ENCODE assay signal across 20 cellular contexts in genomic region chr3:72964633-72965032, GRCh38. TPM values are rescaled to one million over a fixed set of nuclear protein-coding genes. Genes with fewer than 3 reads are reported as not detected.
A peak's percentile ranks its signal among the peaks of the same experiment; 100 is the strongest.
DNase-seq lines count a peak whose midpoint lies in the region; ATAC-seq and TF ChIP-seq lines count a peak whose summit lies in the region.
"Had no signal": no experiment of that assay in that cellular context is flagged by ENCODE, and none has a peak within 500 bp of the region (broad histone marks: within the 10 kb centered on the region; RNA-seq: fewer than 3 reads in every experiment).

No MANE protein-coding gene starts in this region.

- DNase-seq in NCI-H510A treated with DMSO at 0.1 percent for 48 hours (lab: John Stamatoyannopoulos, UW), result peak; percentile 4
- DNase-seq in NCI-H510A (lab: John Stamatoyannopoulos, UW), result no peak
- DNase-seq in NCI-H69 (lab: John Stamatoyannopoulos, UW), result peak; percentile 9
- DNase-seq in progenitor cell of endocrine pancreas (ENCODE audit: low spot score, unreplicated experiment), result no peak
- no peak for DNase-seq in MM.1S
- DNase-seq in AG08395 (ENCODE audit: low spot score), result no peak
- DNase-seq: Calu3, DMS79 treated with DMSO at 0.1 percent for 48 hours, GF-D8, HCEC 1CT, KG1, NCI-H1105 treated with DMSO at 0.1 percent for 48 hours, NCI-H187 treated with DMSO at 0.1 percent for 48 hours, NCI-H526 treated with DMSO at 0.1 percent for 48 hours, T-helper 1 cell had no signal

- ATAC-seq in GM18861 (IDR thresholded peaks at IDR 0.05; ENCODE audit: unreplicated experiment) (peak; percentile 73), HG02759 (IDR thresholded peaks at IDR 0.05; ENCODE audit: unreplicated experiment) (no peak)
- ATAC-seq: Right ventricle myocardium inferior had no signal

- H3K9me2 ChIP-seq in MM.1S (replicated peaks; ENCODE audit: insufficient read depth, low read length), result no peaks in the 10 kb centered on the region

- H3K4me1 Mint-ChIP-seq in progenitor cell of endocrine pancreas (ENCODE audit: low read depth), result peaks cover 34% of the 10 kb centered on the region

- H2AFZ ChIP-seq in MM.1S (ENCODE audit: low read length), result no peak overlapping the region

- TF ChIP-seq CTCF in progenitor cell of endocrine pancreas (IDR thresholded peaks at IDR 0.05; ENCODE audit: unreplicated experiment) (no peak), MM.1S (IDR thresholded peaks at IDR 0.05; ENCODE audit: low read length) (no peak)

- no peaks in the 10 kb centered on the region for H3K36me3 ChIP-seq in MM.1S (replicated peaks; ENCODE audit: insufficient read depth, low read length)

- peak overlapping the region; percentile 75 for H3K27ac Mint-ChIP-seq in progenitor cell of endocrine pancreas
- H3K27ac Mint-ChIP-seq: CD14-positive monocyte had no signal

- no peaks in the 10 kb centered on the region for H3K4me1 ChIP-seq in MM.1S (ENCODE audit: low read length)

- H3K9ac ChIP-seq in MM.1S (ENCODE audit: low read length), result no peak overlapping the region

- H3K9me3 ChIP-seq in MM.1S (replicated peaks; ENCODE audit: insufficient read depth, low read length), result no peaks in the 10 kb centered on the region

- H3K79me2 ChIP-seq in MM.1S (ENCODE audit: low read length), result no peaks in the 10 kb centered on the region

- H3K36me3 Mint-ChIP-seq in progenitor cell of endocrine pancreas (ENCODE audit: insufficient read depth), result no peaks in the 10 kb centered on the region
- H3K36me3 Mint-ChIP-seq: CD14-positive monocyte had no signal

- H3K9me3 Mint-ChIP-seq in progenitor cell of endocrine pancreas (ENCODE audit: low read depth), result no peaks in the 10 kb centered on the region

- no peaks in the 10 kb centered on the region for H4K20me1 ChIP-seq in MM.1S (ENCODE audit: insufficient read depth, low read length)

- no peak overlapping the region for H3K27ac ChIP-seq in MM.1S (ENCODE audit: low read length)
- H3K27ac ChIP-seq: SK-N-MC had no signal

- H3K27me3 ChIP-seq in MM.1S (replicated peaks; ENCODE audit: insufficient read depth, low read length), result no peaks in the 10 kb centered on the region

- no peak overlapping the region for H3K4me3 Mint-ChIP-seq in progenitor cell of endocrine pancreas (ENCODE audit: low read depth)
- H3K4me3 Mint-ChIP-seq: CD14-positive monocyte had no signal

- H3K4me2 ChIP-seq in MM.1S (ENCODE audit: low read depth, low read length), result no peak overlapping the region

- no peaks in the 10 kb centered on the region for H3K27me3 Mint-ChIP-seq in progenitor cell of endocrine pancreas

- H3F3A ChIP-seq in MM.1S (ENCODE audit: insufficient read depth, low read length), result no peaks in the 10 kb centered on the region

- no peak overlapping the region for H3K4me3 ChIP-seq in MM.1S (ENCODE audit: low read length)
- H3K4me3 ChIP-seq: SK-N-MC had no signal

RNA-seq across cellular contexts. Expression of gene PPP4R2, which starts 32.0 kb away (rescaled TPM):
- total RNA-seq in progenitor cell of endocrine pancreas, result 117 and 130 TPM in 2 replicates

Comparison
In these comparisons a context has a peak if more than half of its experiments do, and no peak if none do; other contexts are left out.
1. DNase-seq: peak in NCI-H510A treated with DMSO at 0.1 percent for 48 hours (single experiment) and NCI-H69 (single experiment); none in NCI-H510A (single experiment), progenitor cell of endocrine pancreas (single experiment), MM.1S (single experiment) and AG08395 (single experiment).